1 cellular context compared by ENCODE assay signal in the genomic region with DNA sequence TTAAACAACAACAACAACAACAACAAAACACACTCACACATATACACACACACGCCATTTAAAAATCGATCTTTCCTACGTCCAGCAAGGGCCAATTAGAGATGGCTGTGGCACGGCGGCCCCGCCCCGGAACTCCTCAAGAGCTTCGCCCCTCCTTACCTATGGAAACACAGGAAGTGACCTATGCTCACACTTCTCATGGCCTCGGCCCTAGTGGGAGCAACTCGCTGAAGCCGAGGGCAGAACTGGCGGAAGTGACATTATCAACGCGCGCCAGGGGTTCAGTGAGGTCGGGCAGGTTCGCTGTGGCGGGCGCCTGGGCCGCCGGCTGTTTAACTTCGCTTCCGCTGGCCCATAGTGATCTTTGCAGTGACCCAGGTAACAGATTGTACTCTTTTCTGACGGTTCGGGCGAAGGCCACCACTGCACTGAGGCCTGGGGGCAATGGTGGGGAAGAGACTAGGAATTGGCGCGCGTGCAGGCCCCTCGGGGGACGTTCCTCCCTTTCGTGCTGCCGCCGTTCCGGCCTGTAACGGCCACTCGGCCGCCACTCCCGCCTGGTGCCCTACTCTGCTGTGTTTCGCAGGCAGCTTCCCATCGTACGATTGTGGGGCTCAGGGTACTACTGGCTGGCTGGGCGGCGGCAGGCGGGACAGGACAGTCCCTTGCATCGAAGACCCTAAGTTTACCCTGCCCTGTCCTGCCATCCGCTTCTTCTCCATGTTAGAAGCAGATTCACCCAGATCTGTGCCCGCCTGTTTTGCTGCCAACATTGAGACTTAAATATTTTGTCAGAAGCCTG.
TF ChIP-seq lines count a peak whose summit lies in the region.

A gene (plus strand): TSS at position 284 of the 802 bp plus-strand sequence. CDS start 2,661 bp downstream, outside the sequence.

TF ChIP-seq in K562, 482 proteins besides CTCF, POLR2A, EP300 and RAD21 (continued from another document and continues in another):
- TF ChIP-seq, protein P1, sequence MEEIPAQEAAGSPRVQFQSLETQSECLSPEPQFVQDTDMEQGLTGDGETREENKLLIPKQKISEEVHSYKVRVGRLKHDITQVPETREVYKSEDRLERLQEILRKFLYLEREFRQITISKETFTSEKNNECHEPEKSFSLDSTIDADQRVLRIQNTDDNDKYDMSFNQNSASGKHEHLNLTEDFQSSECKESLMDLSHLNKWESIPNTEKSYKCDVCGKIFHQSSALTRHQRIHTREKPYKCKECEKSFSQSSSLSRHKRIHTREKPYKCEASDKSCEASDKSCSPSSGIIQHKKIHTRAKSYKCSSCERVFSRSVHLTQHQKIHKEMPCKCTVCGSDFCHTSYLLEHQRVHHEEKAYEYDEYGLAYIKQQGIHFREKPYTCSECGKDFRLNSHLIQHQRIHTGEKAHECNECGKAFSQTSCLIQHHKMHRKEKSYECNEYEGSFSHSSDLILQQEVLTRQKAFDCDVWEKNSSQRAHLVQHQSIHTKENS (CRISPR knock-in tag; IDR thresholded peaks at IDR 0.05) = no peak
- TF ChIP-seq TRIM24 (IDR thresholded peaks at IDR 0.05) (peak in 1 of 2 experiments; percentile 51; a peak in 1 of 4 replicates), FOXA1 (IDR thresholded peaks at IDR 0.05; ENCODE audit: borderline replicate concordance) (no peak), SUPT5H (IDR thresholded peaks at IDR 0.05) (peak; percentile 85), RBM25 (IDR thresholded peaks at IDR 0.05; ENCODE audit: low read depth, low read length, severe bottlenecking) (peak; percentile 32), FOXK2 (conservative IDR thresholded peaks at IDR 0.05 in 1 of 2, IDR thresholded peaks at IDR 0.05 in 1 of 2; ENCODE audit: low read depth in 2 of 2) (peak; percentile 90 to 95), KDM1A (IDR thresholded peaks at IDR 0.05) (no peak; a peak in 1 of 4 replicates), HSF4 (CRISPR knock-in tag; IDR thresholded peaks at IDR 0.05; ENCODE audit: borderline replicate concordance) (no peak), ZNF324 (CRISPR knock-in tag; IDR thresholded peaks at IDR 0.05) (no peak), TEAD4 (IDR thresholded peaks at IDR 0.05; ENCODE audit: low read length) (0 out of 2 replicates have a peak, but pooled peaks have one; percentile 36), TEAD4 (CRISPR knock-in tag; IDR thresholded peaks at IDR 0.05; ENCODE audit: borderline replicate concordance) (peak; percentile 87; the same call in 1 of the 2 replicates), ZNF224 (CRISPR knock-in tag; IDR thresholded peaks at IDR 0.05) (0 out of 2 replicates have a peak, but pooled peaks have one; percentile 55), JUND (IDR thresholded peaks at IDR 0.05; ENCODE audit: borderline replicate concordance, low read depth, low read length) (peak; percentile 92), JUND (tag; IDR thresholded peaks at IDR 0.05; ENCODE audit: borderline replicate concordance, low read depth, low read length) (peak; percentile 73; the same call in 2 of the 3 replicates), MEF2D (tag; conservative IDR thresholded peaks at IDR 0.05; ENCODE audit: low read depth) (no peak), NR4A1 (CRISPR knock-in tag; IDR thresholded peaks at IDR 0.05) (0 out of 2 replicates have a peak, but pooled peaks have one; percentile 43), NR4A1 (tag; IDR thresholded peaks at IDR 0.05) (no peak), ZC3H4 (CRISPR knock-in tag; IDR thresholded peaks at IDR 0.05; ENCODE audit: borderline replicate concordance) (no peak), C11orf30 (IDR thresholded peaks at IDR 0.05; ENCODE audit: low read depth) (peak; percentile 97), HDAC2 (IDR thresholded peaks at IDR 0.05) (peak; percentile 58; the same call in 1 of the 2 replicates), RB1 (IDR thresholded peaks at IDR 0.05; ENCODE audit: low read depth) (peak; percentile 79), HDAC8 (tag; IDR thresholded peaks at IDR 0.05) (peak; percentile 44; the same call in 1 of the 2 replicates), NR2C2 (CRISPR knock-in tag; IDR thresholded peaks at IDR 0.05) (peak; percentile 96), NR2C2 (tag; IDR thresholded peaks at IDR 0.05) (peak; percentile 99), TAF15 (IDR thresholded peaks at IDR 0.05; ENCODE audit: low read depth, low read length) (no peak), SP2 (IDR thresholded peaks at IDR 0.05; ENCODE audit: extremely low read depth, low read depth, low read length, poor library complexity, severe bottlenecking) (peak; percentile 67), SIN3B (IDR thresholded peaks at IDR 0.05; ENCODE audit: low read depth) (peak; percentile 91), WHSC1 (IDR thresholded peaks at IDR 0.05; ENCODE audit: low read length) (no peak), HDAC1 (IDR thresholded peaks at IDR 0.05) (peak in 1 of 2 experiments; percentile 67; a peak in 2 of 4 replicates)
- TF ChIP-seq, protein P2, sequence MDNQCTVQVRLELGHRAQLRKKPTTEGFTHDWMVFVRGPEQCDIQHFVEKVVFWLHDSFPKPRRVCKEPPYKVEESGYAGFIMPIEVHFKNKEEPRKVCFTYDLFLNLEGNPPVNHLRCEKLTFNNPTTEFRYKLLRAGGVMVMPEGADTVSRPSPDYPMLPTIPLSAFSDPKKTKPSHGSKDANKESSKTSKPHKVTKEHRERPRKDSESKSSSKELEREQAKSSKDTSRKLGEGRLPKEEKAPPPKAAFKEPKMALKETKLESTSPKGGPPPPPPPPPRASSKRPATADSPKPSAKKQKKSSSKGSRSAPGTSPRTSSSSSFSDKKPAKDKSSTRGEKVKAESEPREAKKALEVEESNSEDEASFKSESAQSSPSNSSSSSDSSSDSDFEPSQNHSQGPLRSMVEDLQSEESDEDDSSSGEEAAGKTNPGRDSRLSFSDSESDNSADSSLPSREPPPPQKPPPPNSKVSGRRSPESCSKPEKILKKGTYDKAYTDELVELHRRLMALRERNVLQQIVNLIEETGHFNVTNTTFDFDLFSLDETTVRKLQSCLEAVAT (IDR thresholded peaks at IDR 0.05) = peak in 1 of 2 experiments; percentile 54; a peak in 1 of 4 replicates
- TF ChIP-seq, protein P3, sequence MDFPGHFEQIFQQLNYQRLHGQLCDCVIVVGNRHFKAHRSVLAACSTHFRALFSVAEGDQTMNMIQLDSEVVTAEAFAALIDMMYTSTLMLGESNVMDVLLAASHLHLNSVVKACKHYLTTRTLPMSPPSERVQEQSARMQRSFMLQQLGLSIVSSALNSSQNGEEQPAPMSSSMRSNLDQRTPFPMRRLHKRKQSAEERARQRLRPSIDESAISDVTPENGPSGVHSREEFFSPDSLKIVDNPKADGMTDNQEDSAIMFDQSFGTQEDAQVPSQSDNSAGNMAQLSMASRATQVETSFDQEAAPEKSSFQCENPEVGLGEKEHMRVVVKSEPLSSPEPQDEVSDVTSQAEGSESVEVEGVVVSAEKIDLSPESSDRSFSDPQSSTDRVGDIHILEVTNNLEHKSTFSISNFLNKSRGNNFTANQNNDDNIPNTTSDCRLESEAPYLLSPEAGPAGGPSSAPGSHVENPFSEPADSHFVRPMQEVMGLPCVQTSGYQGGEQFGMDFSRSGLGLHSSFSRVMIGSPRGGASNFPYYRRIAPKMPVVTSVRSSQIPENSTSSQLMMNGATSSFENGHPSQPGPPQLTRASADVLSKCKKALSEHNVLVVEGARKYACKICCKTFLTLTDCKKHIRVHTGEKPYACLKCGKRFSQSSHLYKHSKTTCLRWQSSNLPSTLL (IDR thresholded peaks at IDR 0.05) = no peak
- TF ChIP-seq, protein P4, sequence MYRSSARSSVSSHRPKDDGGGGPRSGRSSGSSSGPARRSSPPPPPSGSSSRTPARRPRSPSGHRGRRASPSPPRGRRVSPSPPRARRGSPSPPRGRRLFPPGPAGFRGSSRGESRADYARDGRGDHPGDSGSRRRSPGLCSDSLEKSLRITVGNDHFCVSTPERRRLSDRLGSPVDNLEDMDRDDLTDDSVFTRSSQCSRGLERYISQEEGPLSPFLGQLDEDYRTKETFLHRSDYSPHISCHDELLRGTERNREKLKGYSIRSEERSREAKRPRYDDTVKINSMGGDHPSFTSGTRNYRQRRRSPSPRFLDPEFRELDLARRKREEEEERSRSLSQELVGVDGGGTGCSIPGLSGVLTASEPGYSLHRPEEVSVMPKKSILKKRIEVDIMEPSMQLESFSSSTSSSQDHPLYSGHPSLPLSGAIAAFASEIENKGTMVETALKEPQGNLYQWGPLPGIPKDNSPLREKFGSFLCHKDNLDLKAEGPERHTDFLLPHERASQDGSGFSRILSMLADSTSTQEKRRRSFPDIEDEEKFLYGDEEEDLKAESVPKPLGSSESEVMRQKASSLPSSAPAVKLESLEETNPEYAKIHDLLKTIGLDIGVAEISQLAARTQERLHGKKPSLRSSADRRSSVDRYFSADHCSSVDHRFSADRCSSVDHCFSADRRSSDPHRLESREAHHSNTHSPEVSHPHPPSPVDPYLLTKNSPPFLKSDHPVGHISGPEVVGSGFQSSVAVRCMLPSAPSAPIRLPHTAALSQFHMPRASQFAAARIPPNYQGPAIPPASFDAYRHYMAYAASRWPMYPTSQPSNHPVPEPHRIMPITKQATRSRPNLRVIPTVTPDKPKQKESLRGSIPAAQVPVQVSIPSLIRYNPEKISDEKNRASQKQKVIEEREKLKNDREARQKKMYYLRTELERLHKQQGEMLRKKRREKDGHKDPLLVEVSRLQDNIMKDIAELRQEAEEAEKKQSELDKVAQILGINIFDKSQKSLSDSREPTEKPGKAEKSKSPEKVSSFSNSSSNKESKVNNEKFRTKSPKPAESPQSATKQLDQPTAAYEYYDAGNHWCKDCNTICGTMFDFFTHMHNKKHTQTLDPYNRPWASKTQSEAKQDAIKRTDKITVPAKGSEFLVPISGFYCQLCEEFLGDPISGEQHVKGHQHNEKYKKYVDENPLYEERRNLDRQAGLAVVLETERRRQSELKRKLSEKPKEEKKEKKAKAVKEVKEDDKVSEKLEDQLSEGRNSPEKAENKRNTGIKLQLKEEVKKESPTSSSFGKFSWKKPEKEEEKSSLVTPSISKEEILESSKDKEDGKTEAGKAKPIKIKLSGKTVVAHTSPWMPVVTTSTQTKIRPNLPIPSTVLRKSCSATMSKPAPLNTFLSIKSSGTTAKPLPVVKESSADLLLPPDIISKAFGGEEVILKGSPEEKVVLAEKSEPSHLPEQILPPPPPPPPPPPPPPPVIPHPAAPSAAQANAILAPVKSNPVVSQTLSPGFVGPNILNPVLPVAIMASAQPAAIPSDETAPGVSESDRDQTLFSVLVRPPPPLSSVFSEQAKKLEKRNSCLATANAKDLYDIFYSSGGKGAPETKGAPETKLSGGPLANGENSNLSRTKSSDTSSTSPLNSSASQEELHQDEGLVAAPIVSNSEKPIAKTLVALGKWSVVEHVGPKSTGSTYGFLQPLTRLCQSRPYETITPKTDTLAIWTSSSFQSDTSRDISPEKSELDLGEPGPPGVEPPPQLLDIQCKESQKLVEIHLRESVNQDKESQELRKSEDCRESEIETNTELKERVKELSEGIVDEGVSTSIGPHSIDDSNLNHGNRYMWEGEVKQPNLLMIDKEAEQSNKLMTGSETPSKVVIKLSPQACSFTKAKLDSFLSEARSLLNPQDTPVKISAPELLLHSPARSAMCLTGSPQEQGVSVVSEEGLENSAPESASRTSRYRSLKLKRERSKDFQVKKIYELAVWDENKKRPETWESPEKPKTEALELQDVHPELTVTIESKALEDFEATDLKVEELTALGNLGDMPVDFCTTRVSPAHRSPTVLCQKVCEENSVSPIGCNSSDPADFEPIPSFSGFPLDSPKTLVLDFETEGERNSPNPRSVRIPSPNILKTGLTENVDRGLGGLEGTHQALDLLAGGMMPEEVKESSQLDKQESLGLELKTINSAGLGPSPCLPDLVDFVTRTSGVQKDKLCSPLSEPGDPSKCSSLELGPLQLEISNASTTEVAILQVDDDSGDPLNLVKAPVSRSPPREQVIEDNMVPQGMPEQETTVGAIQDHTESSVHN (IDR thresholded peaks at IDR 0.05; ENCODE audit: borderline replicate concordance in 1 of 2, low read depth in 1 of 2) = peak in 1 of 2 experiments; percentile 31; a peak in 1 of 4 replicates
- TF ChIP-seq, protein P5, sequence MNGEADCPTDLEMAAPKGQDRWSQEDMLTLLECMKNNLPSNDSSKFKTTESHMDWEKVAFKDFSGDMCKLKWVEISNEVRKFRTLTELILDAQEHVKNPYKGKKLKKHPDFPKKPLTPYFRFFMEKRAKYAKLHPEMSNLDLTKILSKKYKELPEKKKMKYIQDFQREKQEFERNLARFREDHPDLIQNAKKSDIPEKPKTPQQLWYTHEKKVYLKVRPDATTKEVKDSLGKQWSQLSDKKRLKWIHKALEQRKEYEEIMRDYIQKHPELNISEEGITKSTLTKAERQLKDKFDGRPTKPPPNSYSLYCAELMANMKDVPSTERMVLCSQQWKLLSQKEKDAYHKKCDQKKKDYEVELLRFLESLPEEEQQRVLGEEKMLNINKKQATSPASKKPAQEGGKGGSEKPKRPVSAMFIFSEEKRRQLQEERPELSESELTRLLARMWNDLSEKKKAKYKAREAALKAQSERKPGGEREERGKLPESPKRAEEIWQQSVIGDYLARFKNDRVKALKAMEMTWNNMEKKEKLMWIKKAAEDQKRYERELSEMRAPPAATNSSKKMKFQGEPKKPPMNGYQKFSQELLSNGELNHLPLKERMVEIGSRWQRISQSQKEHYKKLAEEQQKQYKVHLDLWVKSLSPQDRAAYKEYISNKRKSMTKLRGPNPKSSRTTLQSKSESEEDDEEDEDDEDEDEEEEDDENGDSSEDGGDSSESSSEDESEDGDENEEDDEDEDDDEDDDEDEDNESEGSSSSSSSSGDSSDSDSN (IDR thresholded peaks at IDR 0.05; ENCODE audit: borderline replicate concordance in 1 of 2, low read depth in 2 of 2, low read length in 2 of 2) = 0 out of 4 replicates have a peak, but pooled peaks of 1 of the 2 experiments have one; percentile 30
- TF ChIP-seq, protein P6, sequence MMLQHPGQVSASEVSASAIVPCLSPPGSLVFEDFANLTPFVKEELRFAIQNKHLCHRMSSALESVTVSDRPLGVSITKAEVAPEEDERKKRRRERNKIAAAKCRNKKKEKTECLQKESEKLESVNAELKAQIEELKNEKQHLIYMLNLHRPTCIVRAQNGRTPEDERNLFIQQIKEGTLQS (IDR thresholded peaks at IDR 0.05) = peak; percentile 13; the same call in 1 of the 2 replicates
- TF ChIP-seq, protein P6 (CRISPR knock-in tag; conservative IDR thresholded peaks at IDR 0.05) = peak; percentile 82
- TF ChIP-seq, protein P7, sequence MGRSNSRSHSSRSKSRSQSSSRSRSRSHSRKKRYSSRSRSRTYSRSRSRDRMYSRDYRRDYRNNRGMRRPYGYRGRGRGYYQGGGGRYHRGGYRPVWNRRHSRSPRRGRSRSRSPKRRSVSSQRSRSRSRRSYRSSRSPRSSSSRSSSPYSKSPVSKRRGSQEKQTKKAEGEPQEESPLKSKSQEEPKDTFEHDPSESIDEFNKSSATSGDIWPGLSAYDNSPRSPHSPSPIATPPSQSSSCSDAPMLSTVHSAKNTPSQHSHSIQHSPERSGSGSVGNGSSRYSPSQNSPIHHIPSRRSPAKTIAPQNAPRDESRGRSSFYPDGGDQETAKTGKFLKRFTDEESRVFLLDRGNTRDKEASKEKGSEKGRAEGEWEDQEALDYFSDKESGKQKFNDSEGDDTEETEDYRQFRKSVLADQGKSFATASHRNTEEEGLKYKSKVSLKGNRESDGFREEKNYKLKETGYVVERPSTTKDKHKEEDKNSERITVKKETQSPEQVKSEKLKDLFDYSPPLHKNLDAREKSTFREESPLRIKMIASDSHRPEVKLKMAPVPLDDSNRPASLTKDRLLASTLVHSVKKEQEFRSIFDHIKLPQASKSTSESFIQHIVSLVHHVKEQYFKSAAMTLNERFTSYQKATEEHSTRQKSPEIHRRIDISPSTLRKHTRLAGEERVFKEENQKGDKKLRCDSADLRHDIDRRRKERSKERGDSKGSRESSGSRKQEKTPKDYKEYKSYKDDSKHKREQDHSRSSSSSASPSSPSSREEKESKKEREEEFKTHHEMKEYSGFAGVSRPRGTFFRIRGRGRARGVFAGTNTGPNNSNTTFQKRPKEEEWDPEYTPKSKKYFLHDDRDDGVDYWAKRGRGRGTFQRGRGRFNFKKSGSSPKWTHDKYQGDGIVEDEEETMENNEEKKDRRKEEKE (IDR thresholded peaks at IDR 0.05; ENCODE audit: borderline replicate concordance in 1 of 2, control insufficient read depth in 1 of 2, low read depth in 2 of 2, low read length in 1 of 2) = peak in 1 of 2 experiments; percentile 82; a peak in 1 of 4 replicates
